In the genomic region with DNA sequence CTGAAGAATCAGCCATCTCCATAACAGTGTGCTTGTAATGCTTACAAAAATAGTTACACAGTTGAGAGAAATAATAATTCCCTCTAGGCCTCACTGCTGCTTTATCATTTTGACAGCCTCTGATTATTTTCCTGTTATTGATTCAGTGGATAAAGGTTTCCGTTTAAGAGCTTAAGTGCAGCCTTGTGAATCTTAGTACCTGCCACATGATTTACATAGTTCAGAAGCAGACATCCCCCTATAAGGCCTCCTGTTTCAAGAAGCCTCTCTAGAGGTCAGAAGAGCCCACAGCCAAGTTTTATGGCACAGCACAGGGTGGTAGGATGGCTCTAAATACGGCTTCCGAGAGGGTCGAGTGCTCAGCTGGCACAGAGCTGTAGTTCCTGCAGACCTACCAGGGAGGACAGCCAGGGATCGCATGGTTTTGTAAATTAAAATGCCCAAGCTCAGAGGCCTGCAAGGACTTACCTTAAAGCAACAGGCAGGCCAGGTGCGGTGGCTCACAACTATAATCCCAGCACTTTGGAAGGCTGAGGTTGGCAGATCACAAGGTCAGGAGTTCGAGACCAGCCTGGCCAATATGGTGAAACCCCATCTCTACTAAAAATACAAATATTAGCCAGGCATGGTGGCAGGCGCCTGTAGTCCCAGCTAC, we compare ENCODE assay signal across 11 cellular contexts. TPM values are rescaled to one million over a fixed set of nuclear protein-coding genes. Genes with fewer than 3 reads are reported as not detected.
DNase-seq lines count a peak whose midpoint lies in the region; ATAC-seq and TF ChIP-seq lines count a peak whose summit lies in the region.
"Had no signal": no experiment of that assay in that cellular context is flagged by ENCODE, and none has a peak within 500 bp of the region (broad histone marks: within the 10 kb centered on the region; RNA-seq: fewer than 3 reads in every experiment).

No MANE protein-coding gene starts in this region.

- H3K36me3 Mint-ChIP-seq in T-helper 17 cell (ENCODE audit: low read depth): no peaks in the 10 kb centered on the region

- ATAC-seq in GM19324 (IDR thresholded peaks at IDR 0.05; ENCODE audit: low FRiP score, unreplicated experiment): peak; percentile 80
- ATAC-seq in HG03135 (IDR thresholded peaks at IDR 0.05; ENCODE audit: unreplicated experiment): peak; percentile 85
- ATAC-seq in mucosa of descending colon: no peak
- ATAC-seq in T-helper 17 cell: no peak

- no peak overlapping the region for H3K4me3 ChIP-seq in mucosa of descending colon

- no peak for TF ChIP-seq CTCF in 22Rv1 (IDR thresholded peaks at IDR 0.05)
- TF ChIP-seq CTCF in mucosa of descending colon (IDR thresholded peaks at IDR 0.05): no peak

- H3K27me3 Mint-ChIP-seq in T-helper 17 cell: peaks cover 5% of the 10 kb centered on the region

- H3K27ac ChIP-seq in 22Rv1 (peak overlapping the region; percentile 91), epithelial cell of prostate (peak overlapping the region; percentile 100)

- intact Hi-C loops in mucosa of descending colon (cut with DNase I, micrococcal nuclease): no loop called here

- H3K36me3 ChIP-seq in mucosa of descending colon (ENCODE audit: low read depth): no peaks in the 10 kb centered on the region

- no peaks in the 10 kb centered on the region for H3K4me1 Mint-ChIP-seq in T-helper 17 cell

- H3K4me1 ChIP-seq in mucosa of descending colon (ENCODE audit: low read depth): peaks cover 26% of the 10 kb centered on the region

- DNase-seq in epithelial cell of prostate (ENCODE audit: low read depth, low spot score) (no peak), anterior cingulate cortex (lab: John Stamatoyannopoulos, UW) (no peak), mucosa of descending colon (no peak), T-helper 17 cell (no peak)
- DNase-seq in stimulated activated naive CD4-positive, alpha-beta T cell (lab: John Stamatoyannopoulos, UW): no peak
- DNase-seq: C1 segment of cervical spinal cord, substantia nigra had no signal

- H3K9me3 ChIP-seq in mucosa of descending colon (no peaks in the 10 kb centered on the region), T-helper 17 cell (ENCODE audit: control insufficient read depth, low read length, poor library complexity, severe bottlenecking) (no peaks in the 10 kb centered on the region)

- H3K27ac Mint-ChIP-seq in T-helper 17 cell: no peak overlapping the region
- H3K27ac Mint-ChIP-seq: dendritic cell treated with granulocyte-macrophage colony-stimulating factor and Interleukin-4, amounts not matched to agents 40 ng/mL and 50 ng/mL, for 4 days had no signal

- no peak overlapping the region for H3K4me3 Mint-ChIP-seq in T-helper 17 cell
- H3K4me3 Mint-ChIP-seq: dendritic cell treated with granulocyte-macrophage colony-stimulating factor and Interleukin-4, amounts not matched to agents 40 ng/mL and 50 ng/mL, for 4 days had no signal

RNA-seq across cellular contexts. Expression of a gene that starts 17.6 kb away (rescaled TPM):
- total RNA-seq in mucosa of descending colon: 100 to 1,000 TPM; 247 to 252 (median 247) TPM
- total RNA-seq in T-helper 17 cell: 10 to 100 TPM; 28.6 to 53.1 TPM

RNA-seq across cellular contexts. Expression of a gene that starts 34.8 kb away (rescaled TPM):
- total RNA-seq in mucosa of descending colon (100 to 1,000 TPM; 114 to 191 (median 140) TPM), T-helper 17 cell (10 to 100 TPM; 62.5 to 63.2 TPM)

Comparison
In these comparisons a context has a peak if more than half of its experiments do, and no peak if none do; other contexts are left out.
1. ATAC-seq: peak in GM19324 (single experiment) and HG03135 (single experiment); none in mucosa of descending colon (single experiment) and T-helper 17 cell (single experiment).
2. RNA of a gene that starts 17.6 kb away (total RNA-seq): 247 to 252 TPM in mucosa of descending colon; 28.6 to 53.1 TPM in T-helper 17 cell; every median in the first group is over 4 times any median in the second.